In the genomic region with DNA sequence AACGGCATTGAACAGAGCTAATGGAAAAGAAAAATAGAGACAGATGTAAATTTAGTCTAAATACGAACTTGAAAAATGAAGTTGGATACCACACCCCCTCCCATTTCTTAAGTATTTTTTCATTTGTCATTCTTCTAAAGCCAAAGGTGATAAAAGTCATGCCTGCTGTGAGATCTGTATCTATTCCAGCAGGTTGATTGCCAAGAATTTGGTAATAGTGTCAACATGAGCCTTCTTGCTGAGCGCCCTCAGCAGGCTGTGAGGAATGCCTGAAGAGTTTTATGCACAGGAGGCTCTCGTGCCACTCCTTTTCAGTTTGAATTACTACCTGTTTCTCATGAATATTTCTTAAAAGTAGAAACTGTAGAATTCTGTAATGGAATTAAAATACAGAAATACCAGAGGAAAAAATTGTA, we compare ENCODE assay signal across 14 cellular contexts.
DNase-seq lines count a peak whose midpoint lies in the region; ATAC-seq and TF ChIP-seq lines count a peak whose summit lies in the region.
"Had no signal": no experiment of that assay in that cellular context is flagged by ENCODE, and none has a peak within 500 bp of the region (broad histone marks: within the 10 kb centered on the region; RNA-seq: fewer than 3 reads in every experiment).

No MANE protein-coding gene starts in this region.

- no peaks in the 10 kb centered on the region for H3K9me3 ChIP-seq in liver (ENCODE audit: control insufficient read depth in 4 of 4, low read length in 3 of 4)
- H3K9me3 ChIP-seq: BLaER1 treated with 17β-estradiol and CSF1 and Interleukin-3, amounts not matched to agents 10 nM and 100 nM; neutrophil had no signal

- H3K36me3 ChIP-seq in liver (ENCODE audit: control insufficient read depth in 4 of 4, insufficient read depth in 3 of 4, low read depth in 1 of 4, low read length in 3 of 4): peaks cover 0 to under 1% (median 0%) of the 10 kb centered on the region in 4 donors

- no peak overlapping the region for H3K27ac Mint-ChIP-seq in activated naive CD4-positive, alpha-beta T cell treated with anti-CD3 and anti-CD28 coated beads, Interleukin-2, amount 50 U/mL, for 72 hours
- H3K27ac Mint-ChIP-seq: activated T-helper 1 cell treated with anti-CD3 and anti-CD28 coated beads, Interleukin-12 subunit alpha, Interleukin-12 subunit beta, Interleukin-2, Interleukin-4 antibody, amounts not matched to agents 30 ng/mL and 10 ng/mL and 1 ng/mL, durations not matched to agents 14 hours and 24 hours and 36 hours; HFFc6 had no signal

- TF ChIP-seq CTCF in 22Rv1 (IDR thresholded peaks at IDR 0.05): peak; percentile 52
- peak; percentile 3 for TF ChIP-seq CTCF in liver (IDR thresholded peaks at IDR 0.05; ENCODE audit: low read depth, low read length, missing input control)

- H3K27ac ChIP-seq in 22Rv1 (no peak overlapping the region), cingulate gyrus (ENCODE audit: low read depth, low read length) (peak overlapping the region; percentile 24), liver (ENCODE audit: low read depth in 1 of 2, low read length in 2 of 2) (no peak overlapping the region)
- H3K27ac ChIP-seq: BLaER1 treated with 17β-estradiol and CSF1 and Interleukin-3, amounts not matched to agents 10 nM and 100 nM; neutrophil had no signal

- H3K9me3 Mint-ChIP-seq in activated naive CD4-positive, alpha-beta T cell treated with anti-CD3 and anti-CD28 coated beads, Interleukin-2, amount 50 U/mL, for 72 hours: peaks cover 0 to 4% of the 10 kb centered on the region in 2 donors
- H3K9me3 Mint-ChIP-seq: activated T-helper 1 cell treated with anti-CD3 and anti-CD28 coated beads, Interleukin-12 subunit alpha, Interleukin-12 subunit beta, Interleukin-2, Interleukin-4 antibody, amounts not matched to agents 30 ng/mL and 10 ng/mL and 1 ng/mL, durations not matched to agents 14 hours and 24 hours and 36 hours; HFFc6 had no signal

- peak; percentile 58 to 72 for TF ChIP-seq RAD21 in liver (IDR thresholded peaks at IDR 0.05)

- H3K9ac ChIP-seq in liver (ENCODE audit: low read depth in 1 of 2, low read length in 2 of 2): no peak overlapping the region
- H3K9ac ChIP-seq: BLaER1 treated with 17β-estradiol and CSF1 and Interleukin-3, amounts not matched to agents 10 nM and 100 nM had no signal

- no peak overlapping the region for H3K4me3 ChIP-seq in liver (ENCODE audit: low read depth in 1 of 3, low read length in 3 of 3)
- H3K4me3 ChIP-seq: BLaER1 treated with 17β-estradiol and CSF1 and Interleukin-3, amounts not matched to agents 10 nM and 100 nM had no signal

- no peak for ATAC-seq in activated naive CD4-positive, alpha-beta T cell treated with anti-CD3 and anti-CD28 coated beads, Interleukin-2, amount 50 U/mL, for 72 hours
- ATAC-seq in GM18520 (IDR thresholded peaks at IDR 0.05; ENCODE audit: unreplicated experiment): no peak

- DNase-seq in KBM-7: peak; percentile 5
- DNase-seq in activated naive CD4-positive, alpha-beta T cell treated with anti-CD3 and anti-CD28 coated beads, Interleukin-2, amount 50 U/mL, for 72 hours (ENCODE audit: low spot score in 2 of 2): no peak
- no peak for DNase-seq in kidney glomerular epithelial cell (lab: John Stamatoyannopoulos, UW)
- no peak for DNase-seq in NCI-H1105 treated with DMSO at 0.1 percent for 48 hours (lab: John Stamatoyannopoulos, UW)
- DNase-seq: HFFc6; NCI-H1417; stimulated activated CD4-positive, alpha-beta T cell treated with anti-CD3 and anti-CD28 coated beads, Interleukin-4, amount 100 ng/mL, for 24 hours had no signal

- H3K4me1 ChIP-seq in liver (ENCODE audit: control insufficient read depth in 4 of 4, insufficient read depth in 4 of 4, low read length in 3 of 4): peaks cover 2 to 12% (median 8%) of the 10 kb centered on the region in 4 donors

- in situ Hi-C loops in KBM-7 (cut with MboI; ENCODE audit: low pct_unique_long_range_greater_than_20kb, low sequenced_read_pairs): no loop called here

- 24% methylated on average over 4 of the region's 4 CpGs for WGBS in liver

- no peaks in the 10 kb centered on the region for H3K36me3 Mint-ChIP-seq in activated naive CD4-positive, alpha-beta T cell treated with anti-CD3 and anti-CD28 coated beads, Interleukin-2, amount 50 U/mL, for 72 hours

- no peaks in the 10 kb centered on the region for H3K27me3 ChIP-seq in liver (ENCODE audit: control insufficient read depth in 4 of 4, insufficient read depth in 4 of 4, low read length in 3 of 4)
- H3K27me3 ChIP-seq: BLaER1 treated with 17β-estradiol and CSF1 and Interleukin-3, amounts not matched to agents 10 nM and 100 nM; neutrophil had no signal

TF ChIP-seq in liver, 16 proteins besides CTCF, POLR2A, EP300 and RAD21:
- TF ChIP-seq FOXA1 (IDR thresholded peaks at IDR 0.05) (peak; percentile 74), TAF1 (conservative IDR thresholded peaks at IDR 0.05) (no peak), FOXA2 (IDR thresholded peaks at IDR 0.05) (peak; percentile 85), NR2F2 (IDR thresholded peaks at IDR 0.05) (no peak), JUND (IDR thresholded peaks at IDR 0.05) (peak in 1 of 2 donors; percentile 17), SP1 (IDR thresholded peaks at IDR 0.05) (no peak), EGR1 (IDR thresholded peaks at IDR 0.05; ENCODE audit: low read depth in 2 of 2) (no peak), RXRA (IDR thresholded peaks at IDR 0.05) (peak in 1 of 2 donors; percentile 54), ZBTB33 (IDR thresholded peaks at IDR 0.05) (peak; percentile 25), GABPA (IDR thresholded peaks at IDR 0.05 in 1 of 2, conservative IDR thresholded peaks at IDR 0.05 in 1 of 2) (no peak), HNF4A (conservative IDR thresholded peaks at IDR 0.05) (peak; percentile 31 to 32), HNF4G (IDR thresholded peaks at IDR 0.05) (no peak), YY1 (IDR thresholded peaks at IDR 0.05) (no peak)
- TF ChIP-seq, protein P1, sequence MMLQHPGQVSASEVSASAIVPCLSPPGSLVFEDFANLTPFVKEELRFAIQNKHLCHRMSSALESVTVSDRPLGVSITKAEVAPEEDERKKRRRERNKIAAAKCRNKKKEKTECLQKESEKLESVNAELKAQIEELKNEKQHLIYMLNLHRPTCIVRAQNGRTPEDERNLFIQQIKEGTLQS (IDR thresholded peaks at IDR 0.05): no peak
- TF ChIP-seq, protein P2, sequence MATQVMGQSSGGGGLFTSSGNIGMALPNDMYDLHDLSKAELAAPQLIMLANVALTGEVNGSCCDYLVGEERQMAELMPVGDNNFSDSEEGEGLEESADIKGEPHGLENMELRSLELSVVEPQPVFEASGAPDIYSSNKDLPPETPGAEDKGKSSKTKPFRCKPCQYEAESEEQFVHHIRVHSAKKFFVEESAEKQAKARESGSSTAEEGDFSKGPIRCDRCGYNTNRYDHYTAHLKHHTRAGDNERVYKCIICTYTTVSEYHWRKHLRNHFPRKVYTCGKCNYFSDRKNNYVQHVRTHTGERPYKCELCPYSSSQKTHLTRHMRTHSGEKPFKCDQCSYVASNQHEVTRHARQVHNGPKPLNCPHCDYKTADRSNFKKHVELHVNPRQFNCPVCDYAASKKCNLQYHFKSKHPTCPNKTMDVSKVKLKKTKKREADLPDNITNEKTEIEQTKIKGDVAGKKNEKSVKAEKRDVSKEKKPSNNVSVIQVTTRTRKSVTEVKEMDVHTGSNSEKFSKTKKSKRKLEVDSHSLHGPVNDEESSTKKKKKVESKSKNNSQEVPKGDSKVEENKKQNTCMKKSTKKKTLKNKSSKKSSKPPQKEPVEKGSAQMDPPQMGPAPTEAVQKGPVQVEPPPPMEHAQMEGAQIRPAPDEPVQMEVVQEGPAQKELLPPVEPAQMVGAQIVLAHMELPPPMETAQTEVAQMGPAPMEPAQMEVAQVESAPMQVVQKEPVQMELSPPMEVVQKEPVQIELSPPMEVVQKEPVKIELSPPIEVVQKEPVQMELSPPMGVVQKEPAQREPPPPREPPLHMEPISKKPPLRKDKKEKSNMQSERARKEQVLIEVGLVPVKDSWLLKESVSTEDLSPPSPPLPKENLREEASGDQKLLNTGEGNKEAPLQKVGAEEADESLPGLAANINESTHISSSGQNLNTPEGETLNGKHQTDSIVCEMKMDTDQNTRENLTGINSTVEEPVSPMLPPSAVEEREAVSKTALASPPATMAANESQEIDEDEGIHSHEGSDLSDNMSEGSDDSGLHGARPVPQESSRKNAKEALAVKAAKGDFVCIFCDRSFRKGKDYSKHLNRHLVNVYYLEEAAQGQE (IDR thresholded peaks at IDR 0.05): no peak
